ENCODE assay signal across 28 cellular contexts in genomic region chr18:62458346-62458745, GRCh38.
A peak's percentile ranks its signal among the peaks of the same experiment; 100 is the strongest.
DNase-seq lines count a peak whose midpoint lies in the region; ATAC-seq and TF ChIP-seq lines count a peak whose summit lies in the region.
"Had no signal": no experiment of that assay in that cellular context is flagged by ENCODE, and none has a peak within 500 bp of the region (broad histone marks: within the 10 kb centered on the region; RNA-seq: fewer than 3 reads in every experiment).

No MANE protein-coding gene starts in this region.

- H3K36me3 Mint-ChIP-seq in MCF 10A (ENCODE audit: insufficient read depth, unreplicated experiment), result no peaks in the 10 kb centered on the region
- H3K36me3 Mint-ChIP-seq: neural progenitor cell; stimulated activated memory B cell treated with anti-CD40 and anti-IgM and Interleukin-4, amounts not matched to agents 10 μg/mL and 1 μg/mL and 100 μg/mL, for 72 hours had no signal

- no peak overlapping the region for H3K4me2 ChIP-seq in mammary epithelial cell (ENCODE audit: insufficient read depth, low read depth, low read length)
- no peak overlapping the region for H3K4me2 ChIP-seq in Loucy (ENCODE audit: low read depth, low read length, poor library complexity, severe bottlenecking)
- H3K4me2 ChIP-seq: neural progenitor cell had no signal

- H3K36me3 ChIP-seq in mammary epithelial cell (ENCODE audit: insufficient read depth, low read length) (no peaks in the 10 kb centered on the region), Loucy (ENCODE audit: insufficient read depth, low read length) (no peaks in the 10 kb centered on the region), gastrocnemius medialis (no peaks in the 10 kb centered on the region)
- H3K36me3 ChIP-seq: brain microvascular endothelial cell, neural progenitor cell, sigmoid colon, upper lobe of left lung had no signal

- H3K4me1 Mint-ChIP-seq in MCF 10A (ENCODE audit: insufficient read depth, unreplicated experiment), result no peaks in the 10 kb centered on the region
- H3K4me1 Mint-ChIP-seq: neural progenitor cell; stimulated activated memory B cell treated with anti-CD40 and anti-IgM and Interleukin-4, amounts not matched to agents 10 μg/mL and 1 μg/mL and 100 μg/mL, for 72 hours had no signal

- BruUV-seq in mammary epithelial cell (replicated peaks; lab: Mats Ljungman, UMichigan) (no TSS peak), MCF 10A (replicated peaks; lab: Mats Ljungman, UMichigan) (no TSS peak)

- 73% methylated on average over 2 of the region's 2 CpGs for whole genome bisulfite sequencing in mammary epithelial cell (ENCODE audit: low coverage, missing lambda C conversion rate)

- no peaks in the 10 kb centered on the region for H3K9me2 ChIP-seq in Loucy (replicated peaks; ENCODE audit: low read depth, low read length)

- H3K79me2 ChIP-seq in mammary epithelial cell (ENCODE audit: insufficient read depth, low read length) (no peaks in the 10 kb centered on the region), Loucy (ENCODE audit: insufficient read depth, low read length) (no peaks in the 10 kb centered on the region)

- H4K20me1 ChIP-seq in mammary epithelial cell (ENCODE audit: insufficient read depth, low read length) (no peaks in the 10 kb centered on the region), Loucy (ENCODE audit: insufficient read depth, low read length, poor library complexity, severe bottlenecking) (no peaks in the 10 kb centered on the region)

- no peak for TF ChIP-seq POLR2A in gastrocnemius medialis (IDR thresholded peaks at IDR 0.05)

- H3K27me3 ChIP-seq in mammary epithelial cell (ENCODE audit: insufficient read depth, low read length) (no peaks in the 10 kb centered on the region), Loucy (ENCODE audit: insufficient read depth, low read length, poor library complexity, severe bottlenecking) (no peaks in the 10 kb centered on the region), gastrocnemius medialis (no peaks in the 10 kb centered on the region)
- H3K27me3 ChIP-seq: brain microvascular endothelial cell, neural progenitor cell, sigmoid colon, upper lobe of left lung had no signal

- H3K4me1 ChIP-seq in mammary epithelial cell (ENCODE audit: insufficient read depth, low read length) (no peaks in the 10 kb centered on the region), Loucy (ENCODE audit: insufficient read depth, low read length, poor library complexity, severe bottlenecking) (no peaks in the 10 kb centered on the region), gastrocnemius medialis (peaks cover 10 to 15% of the 10 kb centered on the region in 2 donors)
- H3K4me1 ChIP-seq: Caco-2, neural progenitor cell, sigmoid colon had no signal

- CTCF ChIA-PET in mammary epithelial cell (lab: Charles Lee; ENCODE audit: low non-redundant PET), result no interaction called here
- CTCF ChIA-PET in MCF 10A (lab: Yijun Ruan, JAX), result interaction anchor here (0.6 to 1.4 kb wide), 7 partner anchors 16 to 534 kb away, joined by 3 to 6 read pairs (median 3); no protein-coding TSS in a partner anchor

- H2AFZ ChIP-seq in mammary epithelial cell (ENCODE audit: low read depth, low read length) (no peak overlapping the region), Loucy (ENCODE audit: low read length) (no peak overlapping the region)

- H3K9ac ChIP-seq in mammary epithelial cell (ENCODE audit: insufficient read depth, low read length) (no peak overlapping the region), Loucy (ENCODE audit: low read depth, low read length, poor library complexity, severe bottlenecking) (no peak overlapping the region)
- H3K9ac ChIP-seq: neural progenitor cell had no signal

- dilution Hi-C loops in mammary epithelial cell (cut with HindIII; ENCODE audit: low sequenced_read_pairs), result no loop called here

- no peak overlapping the region for H3K4me3 Mint-ChIP-seq in MCF 10A (ENCODE audit: unreplicated experiment)
- H3K4me3 Mint-ChIP-seq: activated CD4-positive, alpha-beta T cell treated with anti-CD3 and anti-CD28 coated beads, Interleukin-2, amount 10 ng/mL, durations not matched to agents 7 days and 5 days; activated naive CD4-positive, alpha-beta T cell treated with anti-CD3 and anti-CD28 coated beads for 36 hours; HFFc6; neural progenitor cell; stimulated activated memory B cell treated with anti-CD40 and anti-IgM and Interleukin-4, amounts not matched to agents 10 μg/mL and 1 μg/mL and 100 μg/mL, for 72 hours had no signal

- in situ Hi-C loops in mammary epithelial cell (cut with MboI; ENCODE audit: low sequenced_read_pairs in 2 of 2) (no loop called here), gastrocnemius medialis (cut with MboI; ENCODE audit: low sequenced_read_pairs in 4 of 4) (no loop called here)

- no peaks in the 10 kb centered on the region for H3K27me3 Mint-ChIP-seq in MCF 10A (ENCODE audit: insufficient read depth, unreplicated experiment)

- no peaks in the 10 kb centered on the region for H3K9me3 Mint-ChIP-seq in MCF 10A (ENCODE audit: unreplicated experiment)
- H3K9me3 Mint-ChIP-seq: activated naive CD4-positive, alpha-beta T cell treated with anti-CD3 and anti-CD28 coated beads for 36 hours; HFFc6; neural progenitor cell; stimulated activated memory B cell treated with anti-CD40 and anti-IgM and Interleukin-4, amounts not matched to agents 10 μg/mL and 1 μg/mL and 100 μg/mL, for 72 hours had no signal

- H3K4me3 ChIP-seq in mammary epithelial cell (replicated peaks in 1 of 3; ENCODE audit: insufficient read depth in 1 of 3, low read depth in 2 of 3, low read length in 3 of 3) (no peak overlapping the region), Loucy (ENCODE audit: low read length, poor library complexity, severe bottlenecking) (no peak overlapping the region), epithelial cell of esophagus (ENCODE audit: low read length) (no peak overlapping the region), gastrocnemius medialis (no peak overlapping the region)
- H3K4me3 ChIP-seq: neural progenitor cell, sigmoid colon, upper lobe of left lung had no signal

- H3K27ac ChIP-seq in mammary epithelial cell (ENCODE audit: insufficient read depth, low read depth, low read length), result no peak overlapping the region
- H3K27ac ChIP-seq in gastrocnemius medialis, result peak overlapping the region; percentile 54 to 66 (median 58)
- H3K27ac ChIP-seq: brain microvascular endothelial cell, epithelial cell of prostate, HL-60, neural progenitor cell, sigmoid colon, upper lobe of left lung had no signal

- peak; percentile 12 for DNase-seq in mammary epithelial cell
- no peak for DNase-seq in MCF 10A (ENCODE audit: unreplicated experiment)
- no peak for DNase-seq in epithelial cell of esophagus (ENCODE audit: low read depth)
- DNase-seq in gastrocnemius medialis, result no peak
- no peak for DNase-seq in SHP77 treated with DMSO at 0.1 percent for 48 hours (lab: John Stamatoyannopoulos, UW)
- no peak for DNase-seq in NCI-H128 (lab: John Stamatoyannopoulos, UW; ENCODE audit: unreplicated experiment)
- DNase-seq: activated CD4-positive, alpha-beta T cell treated with anti-CD3 and anti-CD28 coated beads, Interleukin-2, amount 10 ng/mL, durations not matched to agents 7 days and 5 days; activated naive CD4-positive, alpha-beta T cell treated with anti-CD3 and anti-CD28 coated beads for 36 hours; amniotic stem cell; brain microvascular endothelial cell; C1 segment of cervical spinal cord; Caco-2; HFFc6; Karpas-422; NCI-H1694 treated with DMSO at 0.1 percent for 48 hours; NCI-H2227 treated with DMSO at 0.1 percent for 48 hours; NCI-H748 treated with DMSO at 0.1 percent for 48 hours; posterior cingulate gyrus; sigmoid colon; stimulated activated CD4-positive, alpha-beta T cell treated with anti-CD3 and anti-CD28 coated beads, Interleukin-4, amount 100 ng/mL, for 24 hours; T-helper 2 cell; upper lobe of left lung had no signal

- intact Hi-C loops in mammary epithelial cell (cut with micrococcal nuclease), result loop anchor here (1.0 kb wide), 2 partner anchors 64 to 126 kb away; no protein-coding TSS in a partner anchor
- intact Hi-C loops in MCF 10A (cut with micrococcal nuclease), result no loop called here
- intact Hi-C loops in gastrocnemius medialis (cut with DNase I; ENCODE audit: low total_unique reads), result no loop called here

- no peak for ATAC-seq in gastrocnemius medialis
- no peak for ATAC-seq in GM21576 (IDR thresholded peaks at IDR 0.05; ENCODE audit: unreplicated experiment)
- ATAC-seq: stimulated activated memory B cell treated with anti-CD40 and anti-IgM and Interleukin-4, amounts not matched to agents 10 μg/mL and 1 μg/mL and 100 μg/mL, for 72 hours had no signal

- no peaks in the 10 kb centered on the region for H3K9me3 ChIP-seq in mammary epithelial cell (replicated peaks; ENCODE audit: insufficient read depth, low read length)
- no peaks in the 10 kb centered on the region for H3K9me3 ChIP-seq in Loucy (ENCODE audit: insufficient read depth, low read depth, low read length)
- no peaks in the 10 kb centered on the region for H3K9me3 ChIP-seq in gastrocnemius medialis
- H3K9me3 ChIP-seq: Caco-2, sigmoid colon, upper lobe of left lung had no signal

- POLR2A ChIA-PET in MCF 10A (lab: Yijun Ruan, JAX), result interaction anchor here (0.8 to 2.1 kb wide), 4 partner anchors 7 to 64 kb away, joined by 3 to 6 read pairs (median 4); partner anchors contain the start of gene ZCCHC2

- TF ChIP-seq CTCF in mammary epithelial cell (conservative IDR thresholded peaks at IDR 0.05 in 1 of 2, IDR thresholded peaks at IDR 0.05 in 1 of 2; ENCODE audit: extremely low read depth in 1 of 2, insufficient read depth in 1 of 2, low read depth in 1 of 2, low read length in 2 of 2) (peak in 1 of 2 donors; percentile 40), MCF 10A (IDR thresholded peaks at IDR 0.05; ENCODE audit: unreplicated experiment) (no peak), Loucy (conservative IDR thresholded peaks at IDR 0.05; ENCODE audit: low read length) (peak; percentile 27), epithelial cell of esophagus (IDR thresholded peaks at IDR 0.05; ENCODE audit: insufficient read depth, low read depth, low read length, missing control alignments) (peak; percentile 23), gastrocnemius medialis (IDR thresholded peaks at IDR 0.05 in 4 of 5, conservative IDR thresholded peaks at IDR 0.05 in 1 of 5) (no peak)

- no peak overlapping the region for H3K27ac Mint-ChIP-seq in MCF 10A (ENCODE audit: low read depth, unreplicated experiment)
- H3K27ac Mint-ChIP-seq: activated CD4-positive, alpha-beta T cell treated with anti-CD3 and anti-CD28 coated beads, Interleukin-2, amount 10 ng/mL, durations not matched to agents 7 days and 5 days; activated naive CD4-positive, alpha-beta T cell treated with anti-CD3 and anti-CD28 coated beads for 36 hours; HFFc6; neural progenitor cell; stimulated activated memory B cell treated with anti-CD40 and anti-IgM and Interleukin-4, amounts not matched to agents 10 μg/mL and 1 μg/mL and 100 μg/mL, for 72 hours had no signal

- no peaks in the 10 kb centered on the region for H3F3A ChIP-seq in Loucy (ENCODE audit: low read depth)

Comparison
In these comparisons a context has a peak if more than half of its experiments do, and no peak if none do; other contexts are left out.
1. CTCF ChIP-seq: peak in Loucy (single experiment) and epithelial cell of esophagus (single experiment); none in MCF 10A (single experiment) and gastrocnemius medialis (0 of 5).